ENCODE assay signal across 1 cellular context in genomic region chr4:17065821-17066220, GRCh38.
TF ChIP-seq lines count a peak whose summit lies in the region.

No MANE protein-coding gene starts in this region.

TF ChIP-seq in SK-N-SH, 30 proteins besides CTCF, POLR2A, EP300 and RAD21 (continued from another document):
- TF ChIP-seq TEAD4 (IDR thresholded peaks at IDR 0.05; ENCODE audit: borderline replicate concordance, insufficient read depth) (peak; percentile 49; the same call in 1 of the 2 replicates), FOSL2 (IDR thresholded peaks at IDR 0.05; ENCODE audit: borderline replicate concordance, low read depth) (peak; percentile 57; the same call in 1 of the 2 replicates), MAX (IDR thresholded peaks at IDR 0.05; ENCODE audit: low read depth) (0 out of 2 replicates have a peak, but pooled peaks have one; percentile 13), POLR2AphosphoS5 (IDR thresholded peaks at IDR 0.05; ENCODE audit: low read depth, low read length) (no peak), FOXJ3 (CRISPR knock-in tag; IDR thresholded peaks at IDR 0.05) (no peak)
